In the genomic region with DNA sequence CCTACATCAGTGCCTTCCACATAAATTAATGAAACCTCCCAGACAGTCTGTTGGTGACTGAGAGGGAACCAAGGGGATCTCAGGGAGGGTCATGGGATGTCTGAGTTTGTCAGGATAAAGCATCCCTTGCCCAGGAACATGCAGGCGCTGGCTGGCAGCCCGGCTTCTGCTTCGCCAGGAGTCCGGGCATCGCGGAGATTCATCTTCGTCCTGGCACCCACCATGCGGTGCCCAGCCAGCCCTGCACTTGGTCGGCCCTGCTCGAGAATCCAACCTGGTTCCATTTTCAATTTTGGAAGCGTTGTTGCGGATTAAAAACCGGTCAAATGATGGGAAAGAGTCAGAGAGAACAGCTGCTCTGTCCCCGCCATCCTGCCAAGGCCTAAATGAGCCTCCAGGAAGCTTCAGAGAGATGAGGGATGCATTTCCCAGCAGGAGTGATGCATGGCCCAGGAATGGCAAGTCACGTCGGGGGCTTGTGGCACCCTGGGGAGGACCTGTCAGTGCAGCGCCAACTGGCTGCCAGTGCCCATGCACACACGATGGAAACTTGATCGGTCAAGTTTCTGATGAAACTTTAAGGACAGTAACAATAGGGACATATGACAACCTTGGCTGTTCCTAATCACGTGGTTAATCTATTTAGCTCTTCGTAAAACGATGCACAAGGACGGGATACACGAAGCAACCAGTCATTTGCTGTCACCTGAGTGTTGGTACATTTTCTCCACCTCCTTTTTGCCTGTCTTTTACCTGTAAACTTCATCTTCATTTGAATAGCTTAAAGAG, we compare ENCODE assay signal across 18 cellular contexts.
DNase-seq lines count a peak whose midpoint lies in the region; ATAC-seq and TF ChIP-seq lines count a peak whose summit lies in the region.
"Had no signal": no experiment of that assay in that cellular context is flagged by ENCODE, and none has a peak within 500 bp of the region (broad histone marks: within the 10 kb centered on the region; RNA-seq: fewer than 3 reads in every experiment).

No MANE protein-coding gene starts in this region.

- H3K36me3 Mint-ChIP-seq in endodermal cell (ENCODE audit: low read depth): no peaks in the 10 kb centered on the region
- H3K36me3 Mint-ChIP-seq: CD4-positive, CD25-positive, alpha-beta regulatory T cell; CD8-positive, alpha-beta T cell had no signal

- H3K36me3 ChIP-seq in endodermal cell (ENCODE audit: control insufficient read depth, insufficient read depth, low read length): no peaks in the 10 kb centered on the region
- H3K36me3 ChIP-seq in psoas muscle (ENCODE audit: insufficient read depth in 1 of 2, low read depth in 1 of 2): no peaks in the 10 kb centered on the region
- no peaks in the 10 kb centered on the region for H3K36me3 ChIP-seq in OCI-LY7 (ENCODE audit: insufficient read depth, low read length)
- H3K36me3 ChIP-seq: BLaER1, HAP-1 had no signal

- peaks cover 5% of the 10 kb centered on the region for H3K27me3 Mint-ChIP-seq in endodermal cell (ENCODE audit: insufficient read depth)

- no peaks in the 10 kb centered on the region for H3K9me2 ChIP-seq in OCI-LY7 (ENCODE audit: insufficient read depth, low read length)

- no peaks in the 10 kb centered on the region for H3K9me3 ChIP-seq in endodermal cell (ENCODE audit: control insufficient read depth, low read length)
- no peaks in the 10 kb centered on the region for H3K9me3 ChIP-seq in psoas muscle
- H3K9me3 ChIP-seq in OCI-LY7 (ENCODE audit: low read length): no peaks in the 10 kb centered on the region
- H3K9me3 ChIP-seq: BLaER1, Caco-2, HAP-1 had no signal

- CTCF ChIA-PET in OCI-LY7 (lab: Charles Lee; ENCODE audit: unreplicated experiment): no interaction called here

- no peak overlapping the region for H3K9ac ChIP-seq in endodermal cell (ENCODE audit: extremely low read depth, low read length, poor library complexity, severe bottlenecking)
- H3K9ac ChIP-seq: BLaER1 had no signal

- H3K27ac Mint-ChIP-seq in endodermal cell: no peak overlapping the region
- H3K27ac Mint-ChIP-seq: B cell; CD4-positive, CD25-positive, alpha-beta regulatory T cell; CD8-positive, alpha-beta T cell; HFFc6 had no signal

- H2AFZ ChIP-seq in OCI-LY7 (ENCODE audit: low read length): no peak overlapping the region

- H3K4me1 ChIP-seq in endodermal cell (ENCODE audit: control insufficient read depth, insufficient read depth, low read length) (no peaks in the 10 kb centered on the region), psoas muscle (peaks cover 4% of the 10 kb centered on the region), OCI-LY7 (ENCODE audit: insufficient read depth, low read length, poor library complexity, severe bottlenecking) (no peaks in the 10 kb centered on the region)
- H3K4me1 ChIP-seq: BLaER1, Caco-2, HAP-1 had no signal

- WGBS in endodermal cell (ENCODE audit: insufficient coverage in 1 of 2, insufficient read length in 1 of 2), 2 experiments: 92 to 94% methylated on average over 21 to 24 of the region's 24 CpGs
- 29 to 41% (median 32%) methylated on average over 24 of the region's 24 CpGs for WGBS in psoas muscle, 3 donors

- DNase-seq in Daoy (ENCODE audit: low read depth) (peak; percentile 5), endodermal cell (peak; percentile 20), psoas muscle (peak; percentile 40 to 86), SIG-M5 (lab: John Stamatoyannopoulos, UW) (no peak), OCI-LY7 (ENCODE audit: low spot score) (no peak), DMS 273 treated with DMSO at 0.1 percent for 48 hours (lab: John Stamatoyannopoulos, UW) (no peak)
- DNase-seq: Caco-2; CD4-positive, CD25-positive, alpha-beta regulatory T cell; DMS79; GF-D8; GOT3; HFFc6 had no signal

- no peaks in the 10 kb centered on the region for H3K9me3 Mint-ChIP-seq in endodermal cell
- H3K9me3 Mint-ChIP-seq: CD8-positive, alpha-beta T cell had no signal

- H3K27ac ChIP-seq in endodermal cell (ENCODE audit: low read depth, low read length): no peak overlapping the region
- peak overlapping the region; percentile 46 for H3K27ac ChIP-seq in psoas muscle
- no peak overlapping the region for H3K27ac ChIP-seq in OCI-LY7 (ENCODE audit: low read depth, low read length, poor library complexity, severe bottlenecking)
- H3K27ac ChIP-seq: 22Rv1, BLaER1, C4-2B had no signal

- intact Hi-C loops in psoas muscle (cut with DNase I) (no loop called here), OCI-LY7 (cut with micrococcal nuclease; ENCODE audit: unreplicated experiment) (no loop called here)

- no peaks in the 10 kb centered on the region for H3K79me2 ChIP-seq in OCI-LY7 (ENCODE audit: insufficient read depth, low read depth, low read length)

- H3K27me3 ChIP-seq in endodermal cell (ENCODE audit: control insufficient read depth, insufficient read depth, low read length, poor library complexity, severe bottlenecking) (no peaks in the 10 kb centered on the region), psoas muscle (ENCODE audit: insufficient read depth in 3 of 3, low read length in 2 of 3) (no peaks in the 10 kb centered on the region)
- H3K27me3 ChIP-seq: BLaER1 had no signal

- no peaks in the 10 kb centered on the region for H3K4me1 Mint-ChIP-seq in endodermal cell
- H3K4me1 Mint-ChIP-seq: B cell; CD4-positive, CD25-positive, alpha-beta regulatory T cell had no signal

- BruUV-seq in OCI-LY7 (replicated peaks; lab: Mats Ljungman, UMichigan): no TSS peak

- no peak overlapping the region for H3K4me2 ChIP-seq in OCI-LY7 (ENCODE audit: low read length)
- H3K4me2 ChIP-seq: BLaER1 had no signal

- ATAC-seq in psoas muscle: peak; percentile 95 to 97 (median 96)
- ATAC-seq: CD8-positive, alpha-beta T cell had no signal

- POLR2A ChIA-PET in OCI-LY7 (lab: Charles Lee): no interaction called here

- H4K20me1 ChIP-seq in OCI-LY7 (ENCODE audit: insufficient read depth, low read length): no peaks in the 10 kb centered on the region
- H4K20me1 ChIP-seq: BLaER1 had no signal

- H3K4me3 ChIP-seq in endodermal cell (ENCODE audit: low read length) (no peak overlapping the region), psoas muscle (no peak overlapping the region), OCI-LY7 (ENCODE audit: low read depth, low read length, poor library complexity, severe bottlenecking) (no peak overlapping the region)
- H3K4me3 ChIP-seq: BLaER1, HAP-1 had no signal

- H3K4me3 Mint-ChIP-seq in endodermal cell: no peak overlapping the region
- H3K4me3 Mint-ChIP-seq: B cell; CD4-positive, CD25-positive, alpha-beta regulatory T cell; CD8-positive, alpha-beta T cell; HFFc6 had no signal

- no peak for TF ChIP-seq CTCF in endodermal cell (conservative IDR thresholded peaks at IDR 0.05)
- TF ChIP-seq CTCF in psoas muscle (IDR thresholded peaks at IDR 0.05): no peak
- TF ChIP-seq CTCF in OCI-LY7 (conservative IDR thresholded peaks at IDR 0.05; ENCODE audit: low read length): no peak

Comparison
In these comparisons a context has a peak if more than half of its experiments do, and no peak if none do; other contexts are left out.
1. DNase-seq: peak in Daoy (single experiment), endodermal cell (single experiment) and psoas muscle (2 of 2); none in SIG-M5 (single experiment), OCI-LY7 (single experiment) and DMS 273 treated with DMSO at 0.1 percent for 48 hours (single experiment).